In the genomic region with DNA sequence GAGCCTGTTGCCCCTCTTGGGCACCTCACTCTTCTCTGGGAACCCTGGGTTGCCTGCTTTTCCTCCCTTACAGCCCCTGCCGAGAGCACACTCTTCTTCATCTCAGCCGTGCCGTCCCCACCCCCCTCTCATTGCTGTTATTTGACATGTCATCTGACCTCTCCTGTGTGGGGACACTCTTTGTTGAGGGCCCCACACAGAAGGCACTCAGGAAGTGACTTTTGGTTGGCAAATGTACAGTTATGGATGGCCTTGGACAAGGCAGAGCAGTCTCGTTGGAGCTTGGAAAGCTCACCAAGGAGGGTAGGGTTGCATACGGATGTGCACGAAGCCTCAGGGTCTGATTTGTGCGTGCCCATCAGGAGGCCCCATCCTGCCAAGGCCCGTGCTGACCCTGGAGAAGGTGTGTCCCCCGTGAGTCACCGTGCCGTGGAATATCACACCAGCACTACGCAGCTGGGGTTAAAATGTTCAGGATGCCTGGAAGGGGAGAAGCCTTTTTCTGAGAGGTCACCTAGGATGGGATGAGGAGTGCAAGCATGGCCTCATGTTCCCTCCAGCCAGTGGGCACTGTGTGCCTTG, we compare ENCODE assay signal across 1 cellular context.
A peak's percentile ranks its signal among the peaks of the same experiment; 100 is the strongest.
TF ChIP-seq lines count a peak whose summit lies in the region.

No MANE protein-coding gene starts in this region.

TF ChIP-seq in HepG2, 621 proteins besides CTCF, POLR2A, EP300 and RAD21 (continued from another document and continues in another):
- TF ChIP-seq, protein P1, sequence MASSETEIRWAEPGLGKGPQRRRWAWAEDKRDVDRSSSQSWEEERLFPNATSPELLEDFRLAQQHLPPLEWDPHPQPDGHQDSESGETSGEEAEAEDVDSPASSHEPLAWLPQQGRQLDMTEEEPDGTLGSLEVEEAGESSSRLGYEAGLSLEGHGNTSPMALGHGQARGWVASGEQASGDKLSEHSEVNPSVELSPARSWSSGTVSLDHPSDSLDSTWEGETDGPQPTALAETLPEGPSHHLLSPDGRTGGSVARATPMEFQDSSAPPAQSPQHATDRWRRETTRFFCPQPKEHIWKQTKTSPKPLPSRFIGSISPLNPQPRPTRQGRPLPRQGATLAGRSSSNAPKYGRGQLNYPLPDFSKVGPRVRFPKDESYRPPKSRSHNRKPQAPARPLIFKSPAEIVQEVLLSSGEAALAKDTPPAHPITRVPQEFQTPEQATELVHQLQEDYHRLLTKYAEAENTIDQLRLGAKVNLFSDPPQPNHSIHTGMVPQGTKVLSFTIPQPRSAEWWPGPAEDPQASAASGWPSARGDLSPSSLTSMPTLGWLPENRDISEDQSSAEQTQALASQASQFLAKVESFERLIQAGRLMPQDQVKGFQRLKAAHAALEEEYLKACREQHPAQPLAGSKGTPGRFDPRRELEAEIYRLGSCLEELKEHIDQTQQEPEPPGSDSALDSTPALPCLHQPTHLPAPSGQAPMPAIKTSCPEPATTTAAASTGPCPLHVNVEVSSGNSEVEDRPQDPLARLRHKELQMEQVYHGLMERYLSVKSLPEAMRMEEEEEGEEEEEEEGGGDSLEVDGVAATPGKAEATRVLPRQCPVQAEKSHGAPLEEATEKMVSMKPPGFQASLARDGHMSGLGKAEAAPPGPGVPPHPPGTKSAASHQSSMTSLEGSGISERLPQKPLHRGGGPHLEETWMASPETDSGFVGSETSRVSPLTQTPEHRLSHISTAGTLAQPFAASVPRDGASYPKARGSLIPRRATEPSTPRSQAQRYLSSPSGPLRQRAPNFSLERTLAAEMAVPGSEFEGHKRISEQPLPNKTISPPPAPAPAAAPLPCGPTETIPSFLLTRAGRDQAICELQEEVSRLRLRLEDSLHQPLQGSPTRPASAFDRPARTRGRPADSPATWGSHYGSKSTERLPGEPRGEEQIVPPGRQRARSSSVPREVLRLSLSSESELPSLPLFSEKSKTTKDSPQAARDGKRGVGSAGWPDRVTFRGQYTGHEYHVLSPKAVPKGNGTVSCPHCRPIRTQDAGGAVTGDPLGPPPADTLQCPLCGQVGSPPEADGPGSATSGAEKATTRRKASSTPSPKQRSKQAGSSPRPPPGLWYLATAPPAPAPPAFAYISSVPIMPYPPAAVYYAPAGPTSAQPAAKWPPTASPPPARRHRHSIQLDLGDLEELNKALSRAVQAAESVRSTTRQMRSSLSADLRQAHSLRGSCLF (CRISPR knock-in tag; IDR thresholded peaks at IDR 0.05; ENCODE audit: borderline replicate concordance) = no peak
- no peak for TF ChIP-seq ZNF772 (CRISPR knock-in tag; IDR thresholded peaks at IDR 0.05)
- 0 out of 2 replicates have a peak, but pooled peaks have one; percentile 43 for TF ChIP-seq NR2F2 (IDR thresholded peaks at IDR 0.05; ENCODE audit: borderline replicate concordance, low read depth)
- TF ChIP-seq, protein P2, sequence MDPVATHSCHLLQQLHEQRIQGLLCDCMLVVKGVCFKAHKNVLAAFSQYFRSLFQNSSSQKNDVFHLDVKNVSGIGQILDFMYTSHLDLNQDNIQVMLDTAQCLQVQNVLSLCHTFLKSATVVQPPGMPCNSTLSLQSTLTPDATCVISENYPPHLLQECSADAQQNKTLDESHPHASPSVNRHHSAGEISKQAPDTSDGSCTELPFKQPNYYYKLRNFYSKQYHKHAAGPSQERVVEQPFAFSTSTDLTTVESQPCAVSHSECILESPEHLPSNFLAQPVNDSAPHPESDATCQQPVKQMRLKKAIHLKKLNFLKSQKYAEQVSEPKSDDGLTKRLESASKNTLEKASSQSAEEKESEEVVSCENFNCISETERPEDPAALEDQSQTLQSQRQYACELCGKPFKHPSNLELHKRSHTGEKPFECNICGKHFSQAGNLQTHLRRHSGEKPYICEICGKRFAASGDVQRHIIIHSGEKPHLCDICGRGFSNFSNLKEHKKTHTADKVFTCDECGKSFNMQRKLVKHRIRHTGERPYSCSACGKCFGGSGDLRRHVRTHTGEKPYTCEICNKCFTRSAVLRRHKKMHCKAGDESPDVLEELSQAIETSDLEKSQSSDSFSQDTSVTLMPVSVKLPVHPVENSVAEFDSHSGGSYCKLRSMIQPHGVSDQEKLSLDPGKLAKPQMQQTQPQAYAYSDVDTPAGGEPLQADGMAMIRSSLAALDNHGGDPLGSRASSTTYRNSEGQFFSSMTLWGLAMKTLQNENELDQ (CRISPR knock-in tag; IDR thresholded peaks at IDR 0.05; ENCODE audit: borderline replicate concordance) = no peak
- no peak for TF ChIP-seq ZNF607 (CRISPR knock-in tag; IDR thresholded peaks at IDR 0.05; ENCODE audit: borderline replicate concordance)
- TF ChIP-seq PHF20 (CRISPR knock-in tag; IDR thresholded peaks at IDR 0.05) = no peak
- TF ChIP-seq, protein P3, sequence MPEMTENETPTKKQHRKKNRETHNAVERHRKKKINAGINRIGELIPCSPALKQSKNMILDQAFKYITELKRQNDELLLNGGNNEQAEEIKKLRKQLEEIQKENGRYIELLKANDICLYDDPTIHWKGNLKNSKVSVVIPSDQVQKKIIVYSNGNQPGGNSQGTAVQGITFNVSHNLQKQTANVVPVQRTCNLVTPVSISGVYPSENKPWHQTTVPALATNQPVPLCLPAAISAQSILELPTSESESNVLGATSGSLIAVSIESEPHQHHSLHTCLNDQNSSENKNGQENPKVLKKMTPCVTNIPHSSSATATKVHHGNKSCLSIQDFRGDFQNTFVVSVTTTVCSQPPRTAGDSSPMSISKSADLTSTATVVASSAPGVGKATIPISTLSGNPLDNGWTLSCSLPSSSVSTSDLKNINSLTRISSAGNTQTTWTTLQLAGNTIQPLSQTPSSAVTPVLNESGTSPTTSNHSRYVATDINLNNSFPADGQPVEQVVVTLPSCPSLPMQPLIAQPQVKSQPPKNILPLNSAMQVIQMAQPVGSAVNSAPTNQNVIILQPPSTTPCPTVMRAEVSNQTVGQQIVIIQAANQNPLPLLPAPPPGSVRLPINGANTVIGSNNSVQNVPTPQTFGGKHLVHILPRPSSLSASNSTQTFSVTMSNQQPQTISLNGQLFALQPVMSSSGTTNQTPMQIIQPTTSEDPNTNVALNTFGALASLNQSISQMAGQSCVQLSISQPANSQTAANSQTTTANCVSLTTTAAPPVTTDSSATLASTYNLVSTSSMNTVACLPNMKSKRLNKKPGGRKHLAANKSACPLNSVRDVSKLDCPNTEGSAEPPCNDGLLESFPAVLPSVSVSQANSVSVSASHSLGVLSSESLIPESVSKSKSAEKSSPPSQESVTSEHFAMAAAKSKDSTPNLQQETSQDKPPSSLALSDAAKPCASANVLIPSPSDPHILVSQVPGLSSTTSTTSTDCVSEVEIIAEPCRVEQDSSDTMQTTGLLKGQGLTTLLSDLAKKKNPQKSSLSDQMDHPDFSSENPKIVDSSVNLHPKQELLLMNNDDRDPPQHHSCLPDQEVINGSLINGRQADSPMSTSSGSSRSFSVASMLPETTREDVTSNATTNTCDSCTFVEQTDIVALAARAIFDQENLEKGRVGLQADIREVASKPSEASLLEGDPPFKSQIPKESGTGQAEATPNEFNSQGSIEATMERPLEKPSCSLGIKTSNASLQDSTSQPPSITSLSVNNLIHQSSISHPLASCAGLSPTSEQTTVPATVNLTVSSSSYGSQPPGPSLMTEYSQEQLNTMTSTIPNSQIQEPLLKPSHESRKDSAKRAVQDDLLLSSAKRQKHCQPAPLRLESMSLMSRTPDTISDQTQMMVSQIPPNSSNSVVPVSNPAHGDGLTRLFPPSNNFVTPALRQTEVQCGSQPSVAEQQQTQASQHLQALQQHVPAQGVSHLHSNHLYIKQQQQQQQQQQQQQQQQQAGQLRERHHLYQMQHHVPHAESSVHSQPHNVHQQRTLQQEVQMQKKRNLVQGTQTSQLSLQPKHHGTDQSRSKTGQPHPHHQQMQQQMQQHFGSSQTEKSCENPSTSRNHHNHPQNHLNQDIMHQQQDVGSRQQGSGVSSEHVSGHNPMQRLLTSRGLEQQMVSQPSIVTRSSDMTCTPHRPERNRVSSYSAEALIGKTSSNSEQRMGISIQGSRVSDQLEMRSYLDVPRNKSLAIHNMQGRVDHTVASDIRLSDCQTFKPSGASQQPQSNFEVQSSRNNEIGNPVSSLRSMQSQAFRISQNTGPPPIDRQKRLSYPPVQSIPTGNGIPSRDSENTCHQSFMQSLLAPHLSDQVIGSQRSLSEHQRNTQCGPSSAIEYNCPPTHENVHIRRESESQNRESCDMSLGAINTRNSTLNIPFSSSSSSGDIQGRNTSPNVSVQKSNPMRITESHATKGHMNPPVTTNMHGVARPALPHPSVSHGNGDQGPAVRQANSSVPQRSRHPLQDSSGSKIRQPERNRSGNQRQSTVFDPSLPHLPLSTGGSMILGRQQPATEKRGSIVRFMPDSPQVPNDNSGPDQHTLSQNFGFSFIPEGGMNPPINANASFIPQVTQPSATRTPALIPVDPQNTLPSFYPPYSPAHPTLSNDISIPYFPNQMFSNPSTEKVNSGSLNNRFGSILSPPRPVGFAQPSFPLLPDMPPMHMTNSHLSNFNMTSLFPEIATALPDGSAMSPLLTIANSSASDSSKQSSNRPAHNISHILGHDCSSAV (CRISPR knock-in tag; IDR thresholded peaks at IDR 0.05; ENCODE audit: borderline replicate concordance) = no peak
- TF ChIP-seq MAFF (IDR thresholded peaks at IDR 0.05; ENCODE audit: low read depth, low read length) = no peak
- TF ChIP-seq ZSCAN25 (CRISPR knock-in tag; IDR thresholded peaks at IDR 0.05) = no peak
- TF ChIP-seq, protein P4, sequence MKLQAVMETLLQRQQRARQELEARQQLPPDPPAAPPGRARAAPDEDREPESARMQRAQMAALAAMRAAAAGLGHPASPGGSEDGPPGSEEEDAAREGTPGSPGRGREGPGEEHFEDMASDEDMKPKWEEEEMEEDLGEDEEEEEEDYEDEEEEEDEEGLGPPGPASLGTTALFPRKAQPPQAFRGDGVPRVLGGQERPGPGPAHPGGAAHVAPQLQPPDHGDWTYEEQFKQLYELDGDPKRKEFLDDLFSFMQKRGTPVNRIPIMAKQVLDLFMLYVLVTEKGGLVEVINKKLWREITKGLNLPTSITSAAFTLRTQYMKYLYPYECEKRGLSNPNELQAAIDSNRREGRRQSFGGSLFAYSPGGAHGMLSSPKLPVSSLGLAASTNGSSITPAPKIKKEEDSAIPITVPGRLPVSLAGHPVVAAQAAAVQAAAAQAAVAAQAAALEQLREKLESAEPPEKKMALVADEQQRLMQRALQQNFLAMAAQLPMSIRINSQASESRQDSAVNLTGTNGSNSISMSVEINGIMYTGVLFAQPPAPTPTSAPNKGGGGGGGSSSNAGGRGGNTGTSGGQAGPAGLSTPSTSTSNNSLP (IDR thresholded peaks at IDR 0.05; ENCODE audit: low read depth, low read length) = no peak
- TF ChIP-seq FOXM1 (CRISPR knock-in tag; IDR thresholded peaks at IDR 0.05) = no peak
- TF ChIP-seq ZFP36L2 (CRISPR knock-in tag; IDR thresholded peaks at IDR 0.05) = no peak
- no peak for TF ChIP-seq ZNF251 (CRISPR knock-in tag; IDR thresholded peaks at IDR 0.05)
- no peak for TF ChIP-seq REPIN1 (CRISPR knock-in tag; IDR thresholded peaks at IDR 0.05; ENCODE audit: borderline replicate concordance, low read depth)
- TF ChIP-seq KDM5B (CRISPR knock-in tag; IDR thresholded peaks at IDR 0.05; ENCODE audit: borderline replicate concordance) = no peak
- no peak for TF ChIP-seq ARNT (IDR thresholded peaks at IDR 0.05)
- TF ChIP-seq CEBPG (CRISPR knock-in tag; IDR thresholded peaks at IDR 0.05) = 0 out of 2 replicates have a peak, but pooled peaks have one; percentile 35
- TF ChIP-seq, protein P5, sequence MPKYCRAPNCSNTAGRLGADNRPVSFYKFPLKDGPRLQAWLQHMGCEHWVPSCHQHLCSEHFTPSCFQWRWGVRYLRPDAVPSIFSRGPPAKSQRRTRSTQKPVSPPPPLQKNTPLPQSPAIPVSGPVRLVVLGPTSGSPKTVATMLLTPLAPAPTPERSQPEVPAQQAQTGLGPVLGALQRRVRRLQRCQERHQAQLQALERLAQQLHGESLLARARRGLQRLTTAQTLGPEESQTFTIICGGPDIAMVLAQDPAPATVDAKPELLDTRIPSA (CRISPR knock-in tag; IDR thresholded peaks at IDR 0.05; ENCODE audit: borderline replicate concordance) = no peak
- TF ChIP-seq ZNF430 (CRISPR knock-in tag; IDR thresholded peaks at IDR 0.05) = no peak
- no peak for TF ChIP-seq ERF (CRISPR knock-in tag; IDR thresholded peaks at IDR 0.05)
- TF ChIP-seq, protein P6, sequence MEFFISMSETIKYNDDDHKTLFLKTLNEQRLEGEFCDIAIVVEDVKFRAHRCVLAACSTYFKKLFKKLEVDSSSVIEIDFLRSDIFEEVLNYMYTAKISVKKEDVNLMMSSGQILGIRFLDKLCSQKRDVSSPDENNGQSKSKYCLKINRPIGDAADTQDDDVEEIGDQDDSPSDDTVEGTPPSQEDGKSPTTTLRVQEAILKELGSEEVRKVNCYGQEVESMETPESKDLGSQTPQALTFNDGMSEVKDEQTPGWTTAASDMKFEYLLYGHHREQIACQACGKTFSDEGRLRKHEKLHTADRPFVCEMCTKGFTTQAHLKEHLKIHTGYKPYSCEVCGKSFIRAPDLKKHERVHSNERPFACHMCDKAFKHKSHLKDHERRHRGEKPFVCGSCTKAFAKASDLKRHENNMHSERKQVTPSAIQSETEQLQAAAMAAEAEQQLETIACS (CRISPR knock-in tag; IDR thresholded peaks at IDR 0.05) = no peak
- TF ChIP-seq, protein P7, sequence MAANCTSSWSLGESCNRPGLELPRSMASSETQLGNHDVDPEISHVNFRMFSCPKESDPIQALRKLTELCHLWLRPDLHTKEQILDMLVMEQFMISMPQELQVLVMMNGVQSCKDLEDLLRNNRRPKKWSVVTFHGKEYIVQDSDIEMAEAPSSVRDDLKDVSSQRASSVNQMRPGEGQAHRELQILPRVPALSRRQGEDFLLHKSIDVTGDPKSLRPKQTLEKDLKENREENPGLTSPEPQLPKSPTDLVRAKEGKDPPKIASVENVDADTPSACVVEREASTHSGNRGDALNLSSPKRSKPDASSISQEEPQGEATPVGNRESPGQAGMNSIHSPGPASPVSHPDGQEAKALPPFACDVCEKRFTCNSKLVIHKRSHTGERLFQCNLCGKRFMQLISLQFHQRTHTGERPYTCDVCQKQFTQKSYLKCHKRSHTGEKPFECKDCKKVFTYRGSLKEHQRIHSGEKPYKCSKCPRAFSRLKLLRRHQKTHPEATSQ (CRISPR knock-in tag; IDR thresholded peaks at IDR 0.05; ENCODE audit: borderline replicate concordance) = no peak
- TF ChIP-seq, protein P8, sequence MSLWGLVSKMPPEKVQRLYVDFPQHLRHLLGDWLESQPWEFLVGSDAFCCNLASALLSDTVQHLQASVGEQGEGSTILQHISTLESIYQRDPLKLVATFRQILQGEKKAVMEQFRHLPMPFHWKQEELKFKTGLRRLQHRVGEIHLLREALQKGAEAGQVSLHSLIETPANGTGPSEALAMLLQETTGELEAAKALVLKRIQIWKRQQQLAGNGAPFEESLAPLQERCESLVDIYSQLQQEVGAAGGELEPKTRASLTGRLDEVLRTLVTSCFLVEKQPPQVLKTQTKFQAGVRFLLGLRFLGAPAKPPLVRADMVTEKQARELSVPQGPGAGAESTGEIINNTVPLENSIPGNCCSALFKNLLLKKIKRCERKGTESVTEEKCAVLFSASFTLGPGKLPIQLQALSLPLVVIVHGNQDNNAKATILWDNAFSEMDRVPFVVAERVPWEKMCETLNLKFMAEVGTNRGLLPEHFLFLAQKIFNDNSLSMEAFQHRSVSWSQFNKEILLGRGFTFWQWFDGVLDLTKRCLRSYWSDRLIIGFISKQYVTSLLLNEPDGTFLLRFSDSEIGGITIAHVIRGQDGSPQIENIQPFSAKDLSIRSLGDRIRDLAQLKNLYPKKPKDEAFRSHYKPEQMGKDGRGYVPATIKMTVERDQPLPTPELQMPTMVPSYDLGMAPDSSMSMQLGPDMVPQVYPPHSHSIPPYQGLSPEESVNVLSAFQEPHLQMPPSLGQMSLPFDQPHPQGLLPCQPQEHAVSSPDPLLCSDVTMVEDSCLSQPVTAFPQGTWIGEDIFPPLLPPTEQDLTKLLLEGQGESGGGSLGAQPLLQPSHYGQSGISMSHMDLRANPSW (CRISPR knock-in tag; IDR thresholded peaks at IDR 0.05; ENCODE audit: borderline replicate concordance) = no peak
- no peak for TF ChIP-seq SNAI1 (CRISPR knock-in tag; IDR thresholded peaks at IDR 0.05; ENCODE audit: borderline replicate concordance)
- TF ChIP-seq ZNF367 (CRISPR knock-in tag; IDR thresholded peaks at IDR 0.05; ENCODE audit: borderline replicate concordance) = no peak
- TF ChIP-seq RBFOX2 (IDR thresholded peaks at IDR 0.05; ENCODE audit: low read depth, low read length) = no peak
- TF ChIP-seq ZNF501 (CRISPR knock-in tag; IDR thresholded peaks at IDR 0.05) = no peak
- TF ChIP-seq ZNF292 (CRISPR knock-in tag; IDR thresholded peaks at IDR 0.05; ENCODE audit: borderline replicate concordance, low read depth) = peak; percentile 45; the same call in 1 of the 2 replicates
- no peak for TF ChIP-seq ARID2 (CRISPR knock-in tag; IDR thresholded peaks at IDR 0.05; ENCODE audit: borderline replicate concordance)
